ENCODE assay signal across 12 cellular contexts in the genomic region with DNA sequence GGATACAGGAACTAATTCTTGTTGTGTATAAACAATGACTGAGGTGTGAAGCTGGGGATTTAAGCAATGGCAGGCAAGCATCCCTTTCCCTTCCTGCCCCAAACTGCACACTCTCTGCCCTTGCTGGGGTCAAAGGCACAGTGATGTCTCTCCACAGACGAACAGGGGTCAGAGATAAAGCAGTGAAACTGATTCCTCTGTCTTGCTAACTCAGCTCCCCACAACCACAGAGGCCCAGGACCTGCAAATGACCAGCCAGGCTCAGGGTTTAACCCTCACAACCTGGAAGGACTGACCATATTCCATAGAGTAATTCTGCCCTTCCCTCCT.
DNase-seq lines count a peak whose midpoint lies in the region; ATAC-seq and TF ChIP-seq lines count a peak whose summit lies in the region.
"Had no signal": no experiment of that assay in that cellular context is flagged by ENCODE, and none has a peak within 500 bp of the region (broad histone marks: within the 10 kb centered on the region; RNA-seq: fewer than 3 reads in every experiment).

No MANE protein-coding gene starts in this region.

- H3K4me3 ChIP-seq in MG63 (peak overlapping the region; percentile 34), left lung (no peak overlapping the region), heart right ventricle (peak overlapping the region in 1 of 10 donors; percentile 34)
- H3K4me3 ChIP-seq: HAP-1, psoas muscle had no signal

- H3K36me3 Mint-ChIP-seq in Calu3 (ENCODE audit: insufficient read depth, unreplicated experiment), result peaks cover 19% of the 10 kb centered on the region

- H3K4me3 Mint-ChIP-seq in Calu3 (ENCODE audit: low read depth, unreplicated experiment), result peak overlapping the region; percentile 84

- WGBS in heart right ventricle, 2 donors, result 81 to 83% methylated on average over 1 of the region's 1 CpG

- H3K4me1 ChIP-seq in left lung, result peaks cover 24 to 54% of the 10 kb centered on the region in 2 donors
- peaks cover 0 to 81% (median 22%) of the 10 kb centered on the region in 9 donors for H3K4me1 ChIP-seq in heart right ventricle
- H3K4me1 ChIP-seq: HAP-1, psoas muscle had no signal

- intact Hi-C loops in Calu3 (cut with micrococcal nuclease; ENCODE audit: unreplicated experiment) (no loop called here), left lung (cut with DNase I) (no loop called here), heart right ventricle (cut with DNase I) (loop anchor here in 1 of 10 donors (2.0 kb wide), 1 partner anchor 16 kb away; no protein-coding TSS in a partner anchor)

- H3K9me3 ChIP-seq in MG63 (no peaks in the 10 kb centered on the region), left lung (no peaks in the 10 kb centered on the region), heart right ventricle (no peaks in the 10 kb centered on the region)
- H3K9me3 ChIP-seq: HAP-1, psoas muscle had no signal

- peaks cover 61% of the 10 kb centered on the region for H3K4me1 Mint-ChIP-seq in Calu3 (ENCODE audit: low read depth, unreplicated experiment)

- no TSS peak for BruUV-seq in Calu3 (replicated peaks; lab: Mats Ljungman, UMichigan)

- ATAC-seq in GM21447 (IDR thresholded peaks at IDR 0.05; ENCODE audit: unreplicated experiment) (peak; percentile 8), left lung (no peak), heart right ventricle (no peak)
- ATAC-seq: psoas muscle had no signal

- TF ChIP-seq CTCF in Calu3 (IDR thresholded peaks at IDR 0.05; ENCODE audit: unreplicated experiment) (no peak), left lung (IDR thresholded peaks at IDR 0.05) (no peak), heart right ventricle (IDR thresholded peaks at IDR 0.05) (no peak)

- H3K36me3 ChIP-seq in MG63 (no peaks in the 10 kb centered on the region), left lung (no peaks in the 10 kb centered on the region), heart right ventricle (no peaks in the 10 kb centered on the region)
- H3K36me3 ChIP-seq: HAP-1 had no signal

- DNase-seq in Calu3 (no peak), MG63 (no peak), left lung (no peak), cerebellum (ENCODE audit: low spot score) (no peak), heart right ventricle (no peak), GOT3 (lab: John Stamatoyannopoulos, UW) (no peak)
- DNase-seq in stimulated activated CD4-positive, alpha-beta T cell treated with anti-CD3 and anti-CD28 coated beads, Interleukin-1b, Interleukin-23, amount 100 ng/mL, for 48 hours, result no peak
- DNase-seq: amygdala, psoas muscle, SIG-M5 had no signal

- no peaks in the 10 kb centered on the region for H3K27me3 ChIP-seq in MG63
- no peaks in the 10 kb centered on the region for H3K27me3 ChIP-seq in left lung
- no peaks in the 10 kb centered on the region for H3K27me3 ChIP-seq in heart right ventricle

- H3K9me3 Mint-ChIP-seq in Calu3 (ENCODE audit: low read depth, unreplicated experiment), result no peaks in the 10 kb centered on the region

- H3K27ac ChIP-seq in left lung, result peak overlapping the region; percentile 19 to 61
- H3K27ac ChIP-seq in heart right ventricle, result peak overlapping the region in 1 of 10 donors; percentile 71
- H3K27ac ChIP-seq: psoas muscle had no signal

- peak overlapping the region; percentile 88 for H3K27ac Mint-ChIP-seq in Calu3 (ENCODE audit: unreplicated experiment)

- CTCF ChIA-PET in Calu3 (lab: Charles Lee), result interaction anchor here (0.6 to 0.7 kb wide), 2 partner anchors 104 to 1394 kb away, joined by 4 read pairs; no protein-coding TSS in a partner anchor

- no peaks in the 10 kb centered on the region for H3K27me3 Mint-ChIP-seq in Calu3 (ENCODE audit: unreplicated experiment)
